9 cellular contexts compared by ENCODE assay signal in the genomic region with DNA sequence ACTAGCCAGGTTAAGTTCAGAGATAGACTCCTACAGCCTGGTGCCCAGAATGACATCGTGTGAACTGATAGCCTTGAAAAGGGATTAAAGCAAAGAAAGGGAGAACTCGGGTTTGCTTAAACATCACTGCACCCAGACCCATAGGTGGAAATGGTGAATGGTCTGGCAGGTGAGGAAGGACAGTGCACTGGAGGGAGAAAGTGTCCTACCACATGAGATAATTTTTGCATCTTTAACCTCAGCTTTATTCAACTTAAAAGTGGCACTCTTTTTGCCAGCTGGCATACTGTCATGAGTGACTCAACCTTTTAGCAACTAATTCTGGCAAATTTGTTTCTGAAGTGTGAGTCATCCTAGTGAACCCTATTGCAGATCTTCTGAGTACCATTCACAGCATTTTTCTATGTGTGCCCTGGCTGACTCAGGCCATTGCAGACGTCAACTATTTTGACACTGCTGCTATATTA. TPM values are rescaled to one million over a fixed set of nuclear protein-coding genes. Genes with fewer than 3 reads are reported as not detected.
DNase-seq lines count a peak whose midpoint lies in the region; ATAC-seq and TF ChIP-seq lines count a peak whose summit lies in the region.
"Had no signal": no experiment of that assay in that cellular context is flagged by ENCODE, and none has a peak within 500 bp of the region (broad histone marks: within the 10 kb centered on the region; RNA-seq: fewer than 3 reads in every experiment).

No MANE protein-coding gene starts in this region.

- H3K4me3 ChIP-seq in fibroblast of mammary gland (ENCODE audit: control insufficient read depth, low read depth, low read length) = no peak overlapping the region
- no peak overlapping the region for H3K4me3 ChIP-seq in thoracic aorta

- no peaks in the 10 kb centered on the region for H3K36me3 Mint-ChIP-seq in CD4-positive, alpha-beta T cell (ENCODE audit: low read depth)

- no peaks in the 10 kb centered on the region for H3K9me3 ChIP-seq in thoracic aorta
- no peaks in the 10 kb centered on the region for H3K9me3 ChIP-seq in CD4-positive, alpha-beta T cell (ENCODE audit: control insufficient read depth, low read length)

- no peak overlapping the region for H3K27ac ChIP-seq in thoracic aorta
- no peak overlapping the region for H3K27ac ChIP-seq in CD4-positive, alpha-beta T cell (ENCODE audit: low read depth, low read length)
- H3K27ac ChIP-seq: HL-60 had no signal

- no peaks in the 10 kb centered on the region for H3K27me3 Mint-ChIP-seq in CD4-positive, alpha-beta T cell

- CTCF ChIA-PET in CD4-positive, alpha-beta T cell (lab: Charles Lee) = no interaction called here

- no peak overlapping the region for H3K4me3 Mint-ChIP-seq in CD4-positive, alpha-beta T cell

- no peak overlapping the region for H3K27ac Mint-ChIP-seq in CD4-positive, alpha-beta T cell

- peaks cover 4% of the 10 kb centered on the region for H3K9me3 Mint-ChIP-seq in CD4-positive, alpha-beta T cell

- no peaks in the 10 kb centered on the region for H3K27me3 ChIP-seq in thoracic aorta (replicated peaks; ENCODE audit: insufficient read depth)
- no peaks in the 10 kb centered on the region for H3K27me3 ChIP-seq in CD4-positive, alpha-beta T cell (ENCODE audit: control insufficient read depth, insufficient read depth, low read length)

- ATAC-seq in left ventricle myocardium superior = peak; percentile 45
- no peak for ATAC-seq in Right ventricle myocardium inferior
- peak; percentile 100 for ATAC-seq in thoracic aorta (ENCODE audit: insufficient number of reproducible peaks, low FRiP score, low read depth)
- ATAC-seq in GM19467 (IDR thresholded peaks at IDR 0.05; ENCODE audit: unreplicated experiment) = no peak
- no peak for ATAC-seq in CD4-positive, alpha-beta T cell (ENCODE audit: poor library complexity)

- H3K4me1 ChIP-seq in thoracic aorta (ENCODE audit: control insufficient read depth in 1 of 2, low read depth in 2 of 2) = peaks cover 4 to 30% of the 10 kb centered on the region in 2 donors

- no peaks in the 10 kb centered on the region for H3K4me1 Mint-ChIP-seq in CD4-positive, alpha-beta T cell (ENCODE audit: low read depth)

- no peaks in the 10 kb centered on the region for H3K36me3 ChIP-seq in thoracic aorta

- intact Hi-C loops in left ventricle myocardium superior (cut with micrococcal nuclease) = no loop called here
- intact Hi-C loops in Right ventricle myocardium inferior (cut with DNase I) = no loop called here
- intact Hi-C loops in posterior cingulate gyrus (cut with DNase I) = no loop called here
- intact Hi-C loops in CD4-positive, alpha-beta T cell (cut with DNase I, micrococcal nuclease) = no loop called here

- DNase-seq in left ventricle myocardium superior = no peak
- DNase-seq in Right ventricle myocardium inferior (ENCODE audit: missing footprints) = no peak
- peak; percentile 24 for DNase-seq in NCI-H69 (lab: John Stamatoyannopoulos, UW)
- DNase-seq in fibroblast of mammary gland (ENCODE audit: low read depth) = peak; percentile 99
- DNase-seq in thoracic aorta (ENCODE audit: low spot score) = peak; percentile 60
- no peak for DNase-seq in posterior cingulate gyrus
- DNase-seq in CD4-positive, alpha-beta T cell = no peak

- TF ChIP-seq CTCF in fibroblast of mammary gland (conservative IDR thresholded peaks at IDR 0.05; ENCODE audit: control insufficient read depth, insufficient read depth, low read depth, low read length) (no peak), thoracic aorta (IDR thresholded peaks at IDR 0.05) (no peak)
- no peak for TF ChIP-seq CTCF in CD4-positive, alpha-beta T cell (IDR thresholded peaks at IDR 0.05)

- POLR2A ChIA-PET in CD4-positive, alpha-beta T cell (lab: Charles Lee) = no interaction called here

RNA-seq across cellular contexts. Expression of a gene that starts 53.0 kb away (rescaled TPM):
- total RNA-seq in left ventricle myocardium superior (0.42 TPM), Right ventricle myocardium inferior (0.73 TPM), thoracic aorta (1 to 10 TPM; 1.6 TPM)
- total RNA-seq in CD4-positive, alpha-beta T cell = 1 to 10 TPM; 8.3 to 9.1 TPM

Comparison
In these comparisons a context has a peak if more than half of its experiments do, and no peak if none do; other contexts are left out.
1. ATAC-seq: peak in left ventricle myocardium superior (single experiment) and thoracic aorta (single experiment); none in Right ventricle myocardium inferior (single experiment), GM19467 (single experiment) and CD4-positive, alpha-beta T cell (single experiment).
2. DNase-seq: peak in NCI-H69 (single experiment), fibroblast of mammary gland (single experiment) and thoracic aorta (single experiment); none in left ventricle myocardium superior (single experiment), Right ventricle myocardium inferior (single experiment), posterior cingulate gyrus (0 of 10) and CD4-positive, alpha-beta T cell (0 of 10).